ENCODE assay signal across 22 cellular contexts in the genomic region with DNA sequence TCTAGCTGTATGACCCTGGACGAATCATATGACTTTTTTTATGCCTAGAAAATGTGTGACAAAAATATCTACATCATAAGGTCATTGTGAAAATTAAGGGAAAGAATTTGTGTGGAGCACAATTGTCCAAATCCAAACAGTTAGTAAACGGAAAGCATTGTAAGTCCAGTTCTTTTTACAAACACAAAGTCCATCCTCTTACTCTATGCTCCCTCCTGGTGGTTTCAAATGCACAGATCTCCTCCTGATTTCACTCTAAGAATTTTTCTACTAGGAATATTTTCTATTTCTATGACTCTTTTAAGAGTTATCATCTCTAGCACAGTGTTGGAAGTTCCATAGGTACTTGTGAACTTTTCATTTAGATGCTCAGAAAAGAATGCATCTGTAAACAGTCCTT.
"Had no signal": no experiment of that assay in that cellular context is flagged by ENCODE, and none has a peak within 500 bp of the region (broad histone marks: within the 10 kb centered on the region; RNA-seq: fewer than 3 reads in every experiment).

No MANE protein-coding gene starts in this region.

- H3K4me3 Mint-ChIP-seq: activated naive CD8-positive, alpha-beta T cell; activated T-cell treated with anti-CD3 and anti-CD28 coated beads, Interleukin-2, amount 50 U/mL, for 24 hours; activated T-helper 17 cell treated with anti-CD3 and anti-CD28 coated beads, Interleukin-2, amount 50 U/mL, for 72 hours; immature natural killer cell; naive thymus-derived CD4-positive, alpha-beta T cell; WTC11 had no signal

- H2AFZ ChIP-seq: hepatocyte had no signal

- H3K36me3 Mint-ChIP-seq: immature natural killer cell had no signal

- H3K79me2 ChIP-seq: hepatocyte had no signal

- H3K9me3 Mint-ChIP-seq: activated T-cell treated with anti-CD3 and anti-CD28 coated beads, Interleukin-2, amount 50 U/mL, for 24 hours; activated T-helper 17 cell treated with anti-CD3 and anti-CD28 coated beads, Interleukin-2, amount 50 U/mL, for 72 hours; immature natural killer cell had no signal

- H3K27ac ChIP-seq: cardiac muscle cell, epithelial cell of prostate, hepatocyte, thoracic aorta, upper lobe of left lung had no signal

- DNase-seq: activated CD8-positive, alpha-beta memory T cell treated with anti-CD3 and anti-CD28 coated beads, Interleukin-2, amount 50 U/mL, for 4 hours; activated naive CD4-positive, alpha-beta T cell; activated T-cell treated with anti-CD3 and anti-CD28 coated beads, Interleukin-2, amount 50 U/mL, for 24 hours; amniotic stem cell; foreskin fibroblast; immature natural killer cell; naive thymus-derived CD4-positive, alpha-beta T cell; retina; stimulated activated CD4-positive, alpha-beta T cell treated with anti-CD3 and anti-CD28 coated beads, Interleukin-4, amount 100 ng/mL, for 24 hours; stimulated activated naive CD4-positive, alpha-beta T cell treated with Interleukin-2 at 50 U/mL for 16 hours; T-helper 9 cell; upper lobe of left lung had no signal

- H3K36me3 ChIP-seq: cardiac muscle cell, thoracic aorta, upper lobe of left lung had no signal

- ATAC-seq: activated T-helper 17 cell treated with anti-CD3 and anti-CD28 coated beads, Interleukin-2, amount 50 U/mL, for 72 hours; left lobe of liver; naive thymus-derived CD4-positive, alpha-beta T cell; WTC11 had no signal

- H3K9me3 ChIP-seq: thoracic aorta, upper lobe of left lung had no signal

- H3K4me2 ChIP-seq: hepatocyte had no signal

- H3K27me3 ChIP-seq: cardiac muscle cell, hepatocyte, upper lobe of left lung had no signal

- H3K4me1 Mint-ChIP-seq: activated T-helper 17 cell treated with anti-CD3 and anti-CD28 coated beads, Interleukin-2, amount 50 U/mL, for 72 hours; immature natural killer cell; naive thymus-derived CD4-positive, alpha-beta T cell; WTC11 had no signal

- H3K4me3 ChIP-seq: cardiac muscle cell, hepatocyte, lung, thoracic aorta, upper lobe of left lung had no signal

- H3K27ac Mint-ChIP-seq: activated naive CD8-positive, alpha-beta T cell; activated T-cell treated with anti-CD3 and anti-CD28 coated beads, Interleukin-2, amount 50 U/mL, for 24 hours; activated T-helper 17 cell treated with anti-CD3 and anti-CD28 coated beads, Interleukin-2, amount 50 U/mL, for 72 hours; immature natural killer cell; naive thymus-derived CD4-positive, alpha-beta T cell; progenitor cell of endocrine pancreas; WTC11 had no signal
